1 cellular context compared by ENCODE assay signal in the genomic region with DNA sequence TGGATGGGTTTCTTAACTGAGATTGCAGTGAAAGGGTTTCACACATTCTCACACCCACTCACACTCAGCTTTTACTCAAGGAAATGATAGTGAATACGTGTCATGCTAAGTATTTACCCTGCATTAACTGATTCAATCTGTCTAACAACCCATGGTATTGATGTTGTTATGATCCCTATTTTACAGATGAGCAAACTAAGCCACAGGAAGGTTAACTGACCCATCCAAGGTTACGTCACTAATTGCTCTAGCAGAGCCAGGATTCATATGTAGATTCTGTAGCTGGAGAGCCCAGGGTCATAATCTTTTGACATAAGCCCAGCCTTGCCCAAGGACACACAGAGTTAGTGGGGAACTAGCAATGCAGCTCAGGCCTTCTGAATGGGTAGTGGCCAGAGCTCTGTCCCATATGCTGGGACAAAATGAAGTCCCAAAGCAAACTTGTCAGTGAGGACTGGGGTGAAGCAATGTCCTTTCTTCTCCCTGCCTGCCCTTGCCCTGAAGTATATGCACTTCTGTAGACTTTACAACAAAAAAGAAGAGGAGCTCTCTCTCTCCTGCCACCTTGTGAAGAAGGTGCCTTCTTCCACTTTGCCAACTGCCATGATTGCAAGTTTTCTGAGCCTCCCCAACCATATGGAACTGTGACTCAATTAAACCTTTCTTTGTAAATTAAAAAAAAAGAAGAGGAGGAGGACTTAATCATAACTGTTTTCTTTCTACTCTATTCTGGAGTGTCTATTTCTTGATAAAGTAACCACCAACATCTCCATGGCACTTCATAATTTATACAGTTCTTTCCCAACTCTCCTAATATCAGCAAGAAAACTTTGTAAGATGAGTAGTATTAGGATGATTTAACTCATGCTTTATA.
A peak's percentile ranks its signal among the peaks of the same experiment; 100 is the strongest.
TF ChIP-seq lines count a peak whose summit lies in the region.

No MANE protein-coding gene starts in this region.

TF ChIP-seq in HepG2, 621 proteins besides CTCF, POLR2A, EP300 and RAD21:
- TF ChIP-seq ZNF160 (CRISPR knock-in tag; IDR thresholded peaks at IDR 0.05) (no peak), ZNF629 (CRISPR knock-in tag; conservative IDR thresholded peaks at IDR 0.05) (peak; percentile 91), SRSF9 (IDR thresholded peaks at IDR 0.05; ENCODE audit: borderline replicate concordance, insufficient read depth, low read depth, low read length, poor library complexity, severe bottlenecking) (no peak), GPN1 (CRISPR knock-in tag; IDR thresholded peaks at IDR 0.05; ENCODE audit: borderline replicate concordance) (no peak), KMT2B (CRISPR knock-in tag; IDR thresholded peaks at IDR 0.05) (no peak), ATF3 (CRISPR knock-in tag; IDR thresholded peaks at IDR 0.05) (no peak), MAFK (conservative IDR thresholded peaks at IDR 0.05 in 1 of 2, IDR thresholded peaks at IDR 0.05 in 1 of 2; ENCODE audit: low read length in 2 of 2) (no peak), ZNF605 (CRISPR knock-in tag; IDR thresholded peaks at IDR 0.05) (no peak), ZSCAN25 (CRISPR knock-in tag; IDR thresholded peaks at IDR 0.05) (no peak), UBTF (CRISPR knock-in tag; IDR thresholded peaks at IDR 0.05) (no peak), KDM5B (CRISPR knock-in tag; IDR thresholded peaks at IDR 0.05; ENCODE audit: borderline replicate concordance) (no peak), RARA (CRISPR knock-in tag; IDR thresholded peaks at IDR 0.05) (no peak), SYNCRIP (IDR thresholded peaks at IDR 0.05; ENCODE audit: insufficient read depth, low read depth, low read length) (no peak), RCOR2 (CRISPR knock-in tag; IDR thresholded peaks at IDR 0.05) (0 out of 2 replicates have a peak, but pooled peaks have one; percentile 45), ZSCAN22 (CRISPR knock-in tag; IDR thresholded peaks at IDR 0.05) (no peak), ZMYM3 (CRISPR knock-in tag; IDR thresholded peaks at IDR 0.05) (peak; percentile 34; the same call in 1 of the 2 replicates), ZSCAN29 (CRISPR knock-in tag; conservative IDR thresholded peaks at IDR 0.05) (no peak), ZNF768 (CRISPR knock-in tag; IDR thresholded peaks at IDR 0.05) (no peak), ZNF253 (CRISPR knock-in tag; IDR thresholded peaks at IDR 0.05; ENCODE audit: borderline replicate concordance) (no peak), NFE2L1 (CRISPR knock-in tag; IDR thresholded peaks at IDR 0.05; ENCODE audit: borderline replicate concordance) (no peak), KDM1A (CRISPR knock-in tag; IDR thresholded peaks at IDR 0.05) (peak; percentile 78; the same call in 1 of the 2 replicates), NFE2 (CRISPR knock-in tag; IDR thresholded peaks at IDR 0.05) (no peak), ZNF12 (CRISPR knock-in tag; IDR thresholded peaks at IDR 0.05) (peak; percentile 82; the same call in 1 of the 2 replicates), ZBTB8A (CRISPR knock-in tag; IDR thresholded peaks at IDR 0.05; ENCODE audit: borderline replicate concordance, low read depth) (no peak)
- TF ChIP-seq, protein P1, sequence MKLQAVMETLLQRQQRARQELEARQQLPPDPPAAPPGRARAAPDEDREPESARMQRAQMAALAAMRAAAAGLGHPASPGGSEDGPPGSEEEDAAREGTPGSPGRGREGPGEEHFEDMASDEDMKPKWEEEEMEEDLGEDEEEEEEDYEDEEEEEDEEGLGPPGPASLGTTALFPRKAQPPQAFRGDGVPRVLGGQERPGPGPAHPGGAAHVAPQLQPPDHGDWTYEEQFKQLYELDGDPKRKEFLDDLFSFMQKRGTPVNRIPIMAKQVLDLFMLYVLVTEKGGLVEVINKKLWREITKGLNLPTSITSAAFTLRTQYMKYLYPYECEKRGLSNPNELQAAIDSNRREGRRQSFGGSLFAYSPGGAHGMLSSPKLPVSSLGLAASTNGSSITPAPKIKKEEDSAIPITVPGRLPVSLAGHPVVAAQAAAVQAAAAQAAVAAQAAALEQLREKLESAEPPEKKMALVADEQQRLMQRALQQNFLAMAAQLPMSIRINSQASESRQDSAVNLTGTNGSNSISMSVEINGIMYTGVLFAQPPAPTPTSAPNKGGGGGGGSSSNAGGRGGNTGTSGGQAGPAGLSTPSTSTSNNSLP (IDR thresholded peaks at IDR 0.05; ENCODE audit: low read depth, low read length): no peak
- TF ChIP-seq, protein P2, sequence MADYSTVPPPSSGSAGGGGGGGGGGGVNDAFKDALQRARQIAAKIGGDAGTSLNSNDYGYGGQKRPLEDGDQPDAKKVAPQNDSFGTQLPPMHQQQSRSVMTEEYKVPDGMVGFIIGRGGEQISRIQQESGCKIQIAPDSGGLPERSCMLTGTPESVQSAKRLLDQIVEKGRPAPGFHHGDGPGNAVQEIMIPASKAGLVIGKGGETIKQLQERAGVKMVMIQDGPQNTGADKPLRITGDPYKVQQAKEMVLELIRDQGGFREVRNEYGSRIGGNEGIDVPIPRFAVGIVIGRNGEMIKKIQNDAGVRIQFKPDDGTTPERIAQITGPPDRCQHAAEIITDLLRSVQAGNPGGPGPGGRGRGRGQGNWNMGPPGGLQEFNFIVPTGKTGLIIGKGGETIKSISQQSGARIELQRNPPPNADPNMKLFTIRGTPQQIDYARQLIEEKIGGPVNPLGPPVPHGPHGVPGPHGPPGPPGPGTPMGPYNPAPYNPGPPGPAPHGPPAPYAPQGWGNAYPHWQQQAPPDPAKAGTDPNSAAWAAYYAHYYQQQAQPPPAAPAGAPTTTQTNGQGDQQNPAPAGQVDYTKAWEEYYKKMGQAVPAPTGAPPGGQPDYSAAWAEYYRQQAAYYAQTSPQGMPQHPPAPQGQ (CRISPR knock-in tag; IDR thresholded peaks at IDR 0.05; ENCODE audit: borderline replicate concordance): no peak
- TF ChIP-seq, protein P3, sequence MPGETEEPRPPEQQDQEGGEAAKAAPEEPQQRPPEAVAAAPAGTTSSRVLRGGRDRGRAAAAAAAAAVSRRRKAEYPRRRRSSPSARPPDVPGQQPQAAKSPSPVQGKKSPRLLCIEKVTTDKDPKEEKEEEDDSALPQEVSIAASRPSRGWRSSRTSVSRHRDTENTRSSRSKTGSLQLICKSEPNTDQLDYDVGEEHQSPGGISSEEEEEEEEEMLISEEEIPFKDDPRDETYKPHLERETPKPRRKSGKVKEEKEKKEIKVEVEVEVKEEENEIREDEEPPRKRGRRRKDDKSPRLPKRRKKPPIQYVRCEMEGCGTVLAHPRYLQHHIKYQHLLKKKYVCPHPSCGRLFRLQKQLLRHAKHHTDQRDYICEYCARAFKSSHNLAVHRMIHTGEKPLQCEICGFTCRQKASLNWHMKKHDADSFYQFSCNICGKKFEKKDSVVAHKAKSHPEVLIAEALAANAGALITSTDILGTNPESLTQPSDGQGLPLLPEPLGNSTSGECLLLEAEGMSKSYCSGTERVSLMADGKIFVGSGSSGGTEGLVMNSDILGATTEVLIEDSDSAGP (CRISPR knock-in tag; IDR thresholded peaks at IDR 0.05; ENCODE audit: borderline replicate concordance): no peak
- TF ChIP-seq, protein P4, sequence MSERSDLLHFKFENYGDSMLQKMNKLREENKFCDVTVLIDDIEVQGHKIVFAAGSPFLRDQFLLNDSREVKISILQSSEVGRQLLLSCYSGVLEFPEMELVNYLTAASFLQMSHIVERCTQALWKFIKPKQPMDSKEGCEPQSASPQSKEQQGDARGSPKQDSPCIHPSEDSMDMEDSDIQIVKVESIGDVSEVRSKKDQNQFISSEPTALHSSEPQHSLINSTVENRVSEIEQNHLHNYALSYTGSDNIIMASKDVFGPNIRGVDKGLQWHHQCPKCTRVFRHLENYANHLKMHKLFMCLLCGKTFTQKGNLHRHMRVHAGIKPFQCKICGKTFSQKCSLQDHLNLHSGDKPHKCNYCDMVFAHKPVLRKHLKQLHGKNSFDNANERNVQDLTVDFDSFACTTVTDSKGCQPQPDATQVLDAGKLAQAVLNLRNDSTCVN (CRISPR knock-in tag; IDR thresholded peaks at IDR 0.05; ENCODE audit: borderline replicate concordance): no peak
- TF ChIP-seq, protein P5, sequence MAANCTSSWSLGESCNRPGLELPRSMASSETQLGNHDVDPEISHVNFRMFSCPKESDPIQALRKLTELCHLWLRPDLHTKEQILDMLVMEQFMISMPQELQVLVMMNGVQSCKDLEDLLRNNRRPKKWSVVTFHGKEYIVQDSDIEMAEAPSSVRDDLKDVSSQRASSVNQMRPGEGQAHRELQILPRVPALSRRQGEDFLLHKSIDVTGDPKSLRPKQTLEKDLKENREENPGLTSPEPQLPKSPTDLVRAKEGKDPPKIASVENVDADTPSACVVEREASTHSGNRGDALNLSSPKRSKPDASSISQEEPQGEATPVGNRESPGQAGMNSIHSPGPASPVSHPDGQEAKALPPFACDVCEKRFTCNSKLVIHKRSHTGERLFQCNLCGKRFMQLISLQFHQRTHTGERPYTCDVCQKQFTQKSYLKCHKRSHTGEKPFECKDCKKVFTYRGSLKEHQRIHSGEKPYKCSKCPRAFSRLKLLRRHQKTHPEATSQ (CRISPR knock-in tag; IDR thresholded peaks at IDR 0.05; ENCODE audit: borderline replicate concordance): no peak
- TF ChIP-seq, protein P6, sequence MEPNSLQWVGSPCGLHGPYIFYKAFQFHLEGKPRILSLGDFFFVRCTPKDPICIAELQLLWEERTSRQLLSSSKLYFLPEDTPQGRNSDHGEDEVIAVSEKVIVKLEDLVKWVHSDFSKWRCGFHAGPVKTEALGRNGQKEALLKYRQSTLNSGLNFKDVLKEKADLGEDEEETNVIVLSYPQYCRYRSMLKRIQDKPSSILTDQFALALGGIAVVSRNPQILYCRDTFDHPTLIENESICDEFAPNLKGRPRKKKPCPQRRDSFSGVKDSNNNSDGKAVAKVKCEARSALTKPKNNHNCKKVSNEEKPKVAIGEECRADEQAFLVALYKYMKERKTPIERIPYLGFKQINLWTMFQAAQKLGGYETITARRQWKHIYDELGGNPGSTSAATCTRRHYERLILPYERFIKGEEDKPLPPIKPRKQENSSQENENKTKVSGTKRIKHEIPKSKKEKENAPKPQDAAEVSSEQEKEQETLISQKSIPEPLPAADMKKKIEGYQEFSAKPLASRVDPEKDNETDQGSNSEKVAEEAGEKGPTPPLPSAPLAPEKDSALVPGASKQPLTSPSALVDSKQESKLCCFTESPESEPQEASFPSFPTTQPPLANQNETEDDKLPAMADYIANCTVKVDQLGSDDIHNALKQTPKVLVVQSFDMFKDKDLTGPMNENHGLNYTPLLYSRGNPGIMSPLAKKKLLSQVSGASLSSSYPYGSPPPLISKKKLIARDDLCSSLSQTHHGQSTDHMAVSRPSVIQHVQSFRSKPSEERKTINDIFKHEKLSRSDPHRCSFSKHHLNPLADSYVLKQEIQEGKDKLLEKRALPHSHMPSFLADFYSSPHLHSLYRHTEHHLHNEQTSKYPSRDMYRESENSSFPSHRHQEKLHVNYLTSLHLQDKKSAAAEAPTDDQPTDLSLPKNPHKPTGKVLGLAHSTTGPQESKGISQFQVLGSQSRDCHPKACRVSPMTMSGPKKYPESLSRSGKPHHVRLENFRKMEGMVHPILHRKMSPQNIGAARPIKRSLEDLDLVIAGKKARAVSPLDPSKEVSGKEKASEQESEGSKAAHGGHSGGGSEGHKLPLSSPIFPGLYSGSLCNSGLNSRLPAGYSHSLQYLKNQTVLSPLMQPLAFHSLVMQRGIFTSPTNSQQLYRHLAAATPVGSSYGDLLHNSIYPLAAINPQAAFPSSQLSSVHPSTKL (CRISPR knock-in tag; IDR thresholded peaks at IDR 0.05): 0 out of 2 replicates have a peak, but pooled peaks have one; percentile 15
- TF ChIP-seq, protein P7, sequence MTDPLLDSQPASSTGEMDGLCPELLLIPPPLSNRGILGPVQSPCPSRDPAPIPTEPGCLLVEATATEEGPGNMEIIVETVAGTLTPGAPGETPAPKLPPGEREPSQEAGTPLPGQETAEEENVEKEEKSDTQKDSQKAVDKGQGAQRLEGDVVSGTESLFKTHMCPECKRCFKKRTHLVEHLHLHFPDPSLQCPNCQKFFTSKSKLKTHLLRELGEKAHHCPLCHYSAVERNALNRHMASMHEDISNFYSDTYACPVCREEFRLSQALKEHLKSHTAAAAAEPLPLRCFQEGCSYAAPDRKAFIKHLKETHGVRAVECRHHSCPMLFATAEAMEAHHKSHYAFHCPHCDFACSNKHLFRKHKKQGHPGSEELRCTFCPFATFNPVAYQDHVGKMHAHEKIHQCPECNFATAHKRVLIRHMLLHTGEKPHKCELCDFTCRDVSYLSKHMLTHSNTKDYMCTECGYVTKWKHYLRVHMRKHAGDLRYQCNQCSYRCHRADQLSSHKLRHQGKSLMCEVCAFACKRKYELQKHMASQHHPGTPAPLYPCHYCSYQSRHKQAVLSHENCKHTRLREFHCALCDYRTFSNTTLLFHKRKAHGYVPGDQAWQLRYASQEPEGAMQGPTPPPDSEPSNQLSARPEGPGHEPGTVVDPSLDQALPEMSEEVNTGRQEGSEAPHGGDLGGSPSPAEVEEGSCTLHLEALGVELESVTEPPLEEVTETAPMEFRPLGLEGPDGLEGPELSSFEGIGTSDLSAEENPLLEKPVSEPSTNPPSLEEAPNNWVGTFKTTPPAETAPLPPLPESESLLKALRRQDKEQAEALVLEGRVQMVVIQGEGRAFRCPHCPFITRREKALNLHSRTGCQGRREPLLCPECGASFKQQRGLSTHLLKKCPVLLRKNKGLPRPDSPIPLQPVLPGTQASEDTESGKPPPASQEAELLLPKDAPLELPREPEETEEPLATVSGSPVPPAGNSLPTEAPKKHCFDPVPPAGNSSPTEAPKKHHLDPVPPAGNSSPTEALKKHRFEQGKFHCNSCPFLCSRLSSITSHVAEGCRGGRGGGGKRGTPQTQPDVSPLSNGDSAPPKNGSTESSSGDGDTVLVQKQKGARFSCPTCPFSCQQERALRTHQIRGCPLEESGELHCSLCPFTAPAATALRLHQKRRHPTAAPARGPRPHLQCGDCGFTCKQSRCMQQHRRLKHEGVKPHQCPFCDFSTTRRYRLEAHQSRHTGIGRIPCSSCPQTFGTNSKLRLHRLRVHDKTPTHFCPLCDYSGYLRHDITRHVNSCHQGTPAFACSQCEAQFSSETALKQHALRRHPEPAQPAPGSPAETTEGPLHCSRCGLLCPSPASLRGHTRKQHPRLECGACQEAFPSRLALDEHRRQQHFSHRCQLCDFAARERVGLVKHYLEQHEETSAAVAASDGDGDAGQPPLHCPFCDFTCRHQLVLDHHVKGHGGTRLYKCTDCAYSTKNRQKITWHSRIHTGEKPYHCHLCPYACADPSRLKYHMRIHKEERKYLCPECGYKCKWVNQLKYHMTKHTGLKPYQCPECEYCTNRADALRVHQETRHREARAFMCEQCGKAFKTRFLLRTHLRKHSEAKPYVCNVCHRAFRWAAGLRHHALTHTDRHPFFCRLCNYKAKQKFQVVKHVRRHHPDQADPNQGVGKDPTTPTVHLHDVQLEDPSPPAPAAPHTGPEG (CRISPR knock-in tag; IDR thresholded peaks at IDR 0.05): no peak
